ENCODE assay signal across 8 cellular contexts in genomic region chr4:169659736-169660670, GRCh38.
DNase-seq lines count a peak whose midpoint lies in the region; ATAC-seq and FAIRE-seq lines count a peak whose summit lies in the region.

No MANE protein-coding gene starts in this region.

- H3K36me3 ChIP-seq in ACC112 (ENCODE audit: insufficient read depth, low read length) = no peaks in the 10 kb centered on the region

- peak overlapping the region; percentile 98 for H3K27ac ChIP-seq in ACC112 (ENCODE audit: low read depth, low read length)

- peak overlapping the region; percentile 81 for H3K4me3 ChIP-seq in ACC112 (ENCODE audit: low read depth, low read length)

- DNase-seq in NCI-H2227 treated with DMSO at 0.1 percent for 48 hours (lab: John Stamatoyannopoulos, UW) = peak; percentile 90
- peak; percentile 52 for DNase-seq in activated CD4-positive, alpha-beta T cell treated with anti-CD3 and anti-CD28 coated beads for 1 hour
- peak; percentile 97 for DNase-seq in kidney glomerular epithelial cell (lab: John Stamatoyannopoulos, UW)
- DNase-seq in stimulated activated CD4-positive, alpha-beta T cell treated with anti-CD3 and anti-CD28 coated beads, Interleukin-1b, Interleukin-23, amount 100 ng/mL, for 1 hour (ENCODE audit: low read depth in 2 of 2) = peak; percentile 21 to 24

- peak; percentile 96 for ATAC-seq in GM18868 (IDR thresholded peaks at IDR 0.05; ENCODE audit: unreplicated experiment)
- ATAC-seq in HG03108 (IDR thresholded peaks at IDR 0.05; ENCODE audit: unreplicated experiment) = peak; percentile 94

- H3K4me1 ChIP-seq in ACC112 (ENCODE audit: control insufficient read depth, insufficient read depth, low read length, unreplicated experiment) = peaks cover 37% of the 10 kb centered on the region

- no peaks in the 10 kb centered on the region for H3K27me3 ChIP-seq in ACC112 (ENCODE audit: insufficient read depth, low read length)

- H3K79me2 ChIP-seq in ACC112 (ENCODE audit: control insufficient read depth, insufficient read depth, low read length, unreplicated experiment) = peaks cover 34% of the 10 kb centered on the region

- peak overlapping the region; percentile 0 for H2AFZ ChIP-seq in ACC112 (ENCODE audit: low read length, unreplicated experiment)

- FAIRE-seq in colon (lab: Jason Lieb, UNC) = peak; percentile 97

Comparison
In these comparisons a context has a peak if more than half of its experiments do, and no peak if none do; other contexts are left out.
1. Peak in every context shown above with its lines: DNase-seq, ATAC-seq, H3K4me3 ChIP-seq and H3K27ac ChIP-seq.
2. DNase-seq: peak in every context shown above with its lines; median percentile 97 in kidney glomerular epithelial cell; 90 in NCI-H2227 treated with DMSO at 0.1 percent for 48 hours; 52 in activated CD4-positive, alpha-beta T cell treated with anti-CD3 and anti-CD28 coated beads for 1 hour; 22 in stimulated activated CD4-positive, alpha-beta T cell treated with anti-CD3 and anti-CD28 coated beads, Interleukin-1b, Interleukin-23, amount 100 ng/mL, for 1 hour.